Comparison of ENCODE assay signal across 26 cellular contexts in the genomic region with DNA sequence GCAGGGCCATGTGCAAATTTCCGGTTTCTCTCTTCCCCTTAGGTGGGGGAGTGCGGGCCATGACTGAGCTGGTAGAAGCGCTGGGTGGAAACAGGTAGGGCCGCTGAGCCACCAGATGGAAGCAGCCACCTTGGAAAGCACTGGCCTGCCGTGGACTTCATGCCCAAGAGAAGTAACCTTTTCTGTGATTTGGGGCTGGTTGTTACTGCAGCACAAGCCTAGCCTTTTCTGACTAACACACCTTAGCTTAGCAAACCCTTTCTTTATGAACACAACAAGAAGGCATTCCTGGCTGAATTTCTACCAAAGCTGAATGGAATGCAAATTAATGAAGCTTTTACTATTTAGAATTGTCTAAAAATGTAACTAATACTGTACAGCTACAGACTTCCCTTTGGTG.
"Had no signal": no experiment of that assay in that cellular context is flagged by ENCODE, and none has a peak within 500 bp of the region (broad histone marks: within the 10 kb centered on the region; RNA-seq: fewer than 3 reads in every experiment).

No MANE protein-coding gene starts in this region.

- ATAC-seq: Right ventricle myocardium inferior, SK-N-SH treated with all-trans-retinoic acid at 6 μM for 48 hours, T-helper 17 cell had no signal

- H3K4me3 Mint-ChIP-seq: T-helper 17 cell had no signal

- H3K4me1 Mint-ChIP-seq: T-helper 17 cell had no signal

- H3K36me3 ChIP-seq: MG63, Peyer's patch, SJCRH30 had no signal

- DNase-seq: IMR-90, Karpas-422, MG63, NCI-H1092, NCI-H1105 treated with DMSO at 0.1 percent for 48 hours, NCI-H1417 treated with DMSO at 0.1 percent for 48 hours, NCI-H146, NCI-H1694 treated with DMSO at 0.1 percent for 48 hours, NCI-H1930, NCI-H2081 treated with DMSO at 0.1 percent for 48 hours, NCI-H2171, NCI-H226, NCI-H446, NCI-H510A, NCI-H524 treated with DMSO at 0.1 percent for 48 hours, NCI-H69, NCI-H82, OCI-M1, PC-9, Peyer's patch, SHP77 treated with DMSO at 0.1 percent for 48 hours, SJCRH30, T-helper 1 cell, T-helper 17 cell had no signal

- H3K27ac ChIP-seq: PC-9, Peyer's patch, SJCRH30 had no signal

- H3K27ac Mint-ChIP-seq: T-helper 17 cell had no signal

- H3K4me3 ChIP-seq: MG63, PC-9, Peyer's patch, SJCRH30 had no signal

- H2AFZ ChIP-seq: PC-9 had no signal

- H3K4me2 ChIP-seq: PC-9 had no signal

- H3K27me3 ChIP-seq: MG63, Peyer's patch, SJCRH30 had no signal

- H3K9me3 ChIP-seq: MG63 had no signal
